15 cellular contexts compared by ENCODE assay signal in the genomic region with DNA sequence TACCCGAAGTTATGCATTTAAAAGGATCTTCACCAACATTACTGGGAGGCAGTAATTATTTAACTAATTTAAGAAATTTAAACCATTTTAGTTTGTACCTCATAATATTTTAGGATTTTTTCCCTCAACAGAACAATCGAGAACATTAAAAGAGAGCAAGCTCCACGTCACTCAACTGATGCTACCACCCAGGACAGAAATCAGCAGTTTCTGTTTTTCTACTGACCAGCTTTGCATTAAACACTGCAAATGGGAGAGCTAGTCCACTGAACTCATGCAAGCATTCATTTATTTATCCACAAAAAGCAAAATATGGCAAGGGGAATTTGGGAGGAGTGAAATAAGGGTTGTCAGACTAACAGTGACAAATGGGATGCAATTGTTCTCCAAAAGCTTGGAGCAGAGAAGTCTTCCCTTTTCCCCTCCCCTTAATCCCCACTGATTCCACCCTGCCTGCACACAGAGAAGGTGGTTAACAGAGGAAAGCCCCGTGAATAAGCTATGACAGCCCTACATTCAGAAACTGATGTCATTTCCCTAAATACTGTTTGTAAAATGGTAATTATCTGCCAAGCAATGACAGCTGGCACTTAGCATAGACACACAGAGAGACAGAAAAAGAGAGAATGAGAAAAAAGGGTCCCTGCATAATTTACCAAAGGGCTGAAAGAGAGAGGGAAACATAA.
DNase-seq lines count a peak whose midpoint lies in the region; ATAC-seq and TF ChIP-seq lines count a peak whose summit lies in the region.
"Had no signal": no experiment of that assay in that cellular context is flagged by ENCODE, and none has a peak within 500 bp of the region (broad histone marks: within the 10 kb centered on the region; RNA-seq: fewer than 3 reads in every experiment).

No MANE protein-coding gene starts in this region.

- no peak overlapping the region for H3K27ac ChIP-seq in testis
- H3K27ac ChIP-seq: vagina had no signal

- TF ChIP-seq POLR2A in testis (IDR thresholded peaks at IDR 0.05): no peak

- WGBS in testis, 2 donors: 69 to 79% methylated on average over 4 of the region's 4 CpGs

- H3K27me3 ChIP-seq in GM06990 (replicated peaks; ENCODE audit: control insufficient read depth, insufficient read depth, low read length) (no peaks in the 10 kb centered on the region), testis (no peaks in the 10 kb centered on the region), H7 (ENCODE audit: control insufficient read depth, insufficient read depth, low read length) (no peaks in the 10 kb centered on the region; the same call in 1 of the 2 replicates)
- H3K27me3 ChIP-seq: vagina had no signal

- DNase-seq in GM06990 (ENCODE audit: extremely low read depth, insufficient read length) (peak; percentile 59), NCI-H146 treated with DMSO at 0.1 percent for 48 hours (lab: John Stamatoyannopoulos, UW; ENCODE audit: unreplicated experiment) (peak; percentile 92), amniotic stem cell (lab: John Stamatoyannopoulos, UW) (no peak), testis (no peak), H7 (no peak)
- DNase-seq in activated naive CD4-positive, alpha-beta T cell treated with anti-CD3 and anti-CD28 coated beads, Interleukin-2, amount 50 U/mL, for 16 hours: no peak
- DNase-seq: activated naive CD4-positive, alpha-beta T cell; cortex of kidney; foreskin melanocyte; mammary epithelial cell; RPMI8226 had no signal

- H3K36me3 ChIP-seq in GM06990 (ENCODE audit: control insufficient read depth, insufficient read depth, low read length) (no peaks in the 10 kb centered on the region), testis (ENCODE audit: low read depth, missing control alignments) (no peaks in the 10 kb centered on the region), H7 (replicated peaks; ENCODE audit: control insufficient read depth, insufficient read depth, low read length) (no peaks in the 10 kb centered on the region)
- H3K36me3 ChIP-seq: vagina had no signal

- ATAC-seq in GM19397 (IDR thresholded peaks at IDR 0.05; ENCODE audit: unreplicated experiment): peak; percentile 77
- ATAC-seq in HG02938 (IDR thresholded peaks at IDR 0.05; ENCODE audit: unreplicated experiment): peak; percentile 65
- ATAC-seq: WTC11 had no signal

- H3K4me3 ChIP-seq in GM06990 (replicated peaks; ENCODE audit: low read depth, low read length): no peak overlapping the region
- no peak overlapping the region for H3K4me3 ChIP-seq in testis
- no peak overlapping the region for H3K4me3 ChIP-seq in H7 (ENCODE audit: insufficient read depth, low read depth, low read length)
- H3K4me3 ChIP-seq: vagina had no signal

- no peaks in the 10 kb centered on the region for H3K4me1 ChIP-seq in testis
- H3K4me1 ChIP-seq: vagina had no signal

- TF ChIP-seq CTCF in GM06990 (IDR thresholded peaks at IDR 0.05; ENCODE audit: insufficient read depth, low read length, poor library complexity, severe bottlenecking) (no peak), testis (IDR thresholded peaks at IDR 0.05) (no peak)

- intact Hi-C loops in testis (cut with DNase I; ENCODE audit: low total_unique reads): no loop called here

- H3K9me3 ChIP-seq in testis: no peaks in the 10 kb centered on the region
- H3K9me3 ChIP-seq: vagina had no signal

Comparison
In these comparisons a context has a peak if more than half of its experiments do, and no peak if none do; other contexts are left out.
1. DNase-seq: peak in GM06990 (single experiment) and NCI-H146 treated with DMSO at 0.1 percent for 48 hours (single experiment); none in amniotic stem cell (single experiment), activated naive CD4-positive, alpha-beta T cell treated with anti-CD3 and anti-CD28 coated beads, Interleukin-2, amount 50 U/mL, for 16 hours (single experiment), testis (single experiment) and H7 (single experiment).